In the genomic region with DNA sequence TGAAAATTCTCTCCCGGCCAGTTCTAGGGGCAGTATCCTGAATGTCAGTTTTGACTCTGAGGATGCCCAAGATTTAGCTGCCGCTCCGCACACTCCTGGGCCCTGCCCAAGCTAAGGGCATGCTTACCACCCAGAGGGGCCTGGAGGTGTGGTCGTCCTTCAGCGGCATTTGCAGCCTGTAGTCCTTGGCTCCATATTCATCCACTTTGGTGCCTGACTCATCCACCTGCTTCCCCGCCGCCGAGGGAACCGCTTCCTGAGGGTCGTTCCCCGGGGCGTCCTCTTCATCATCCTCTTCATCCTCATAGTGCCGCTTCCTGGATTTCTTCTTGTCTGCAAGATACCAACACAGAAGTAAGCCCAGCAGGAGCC, we compare ENCODE assay signal across 8 cellular contexts. TPM values are rescaled to one million over a fixed set of nuclear protein-coding genes. Genes with fewer than 3 reads are reported as not detected.
A peak's percentile ranks its signal among the peaks of the same experiment; 100 is the strongest.
DNase-seq lines count a peak whose midpoint lies in the region; ATAC-seq and TF ChIP-seq lines count a peak whose summit lies in the region.

No MANE protein-coding gene starts in this region.

- CTCF ChIA-PET in Calu3 (lab: Charles Lee) = interaction anchor here (0.8 to 2.8 kb wide), 4 partner anchors 12 to 186 kb away, joined by 3 to 39 read pairs (median 4); no protein-coding TSS in a partner anchor

- H3K36me3 ChIP-seq in iPS DF 6.9 (ENCODE audit: control insufficient read depth, insufficient read depth, low read length) (peaks cover 24% of the 10 kb centered on the region; the same call in 1 of the 2 replicates), smooth muscle cell (ENCODE audit: low read depth) (peaks cover 3% of the 10 kb centered on the region)

- no peaks in the 10 kb centered on the region for H3K27me3 ChIP-seq in iPS DF 6.9 (ENCODE audit: control insufficient read depth, insufficient read depth, low read length)
- H3K27me3 ChIP-seq in smooth muscle cell (ENCODE audit: low read depth) = no peaks in the 10 kb centered on the region

- peak overlapping the region; percentile 83 for H3K27ac Mint-ChIP-seq in Calu3 (ENCODE audit: unreplicated experiment)
- H3K27ac Mint-ChIP-seq in activated naive CD4-positive, alpha-beta T cell treated with anti-CD3 and anti-CD28 coated beads, Interleukin-2, amount 50 U/mL, for 72 hours = peak overlapping the region; percentile 96 to 100

- no peaks in the 10 kb centered on the region for H3K9me3 Mint-ChIP-seq in Calu3 (ENCODE audit: low read depth, unreplicated experiment)
- H3K9me3 Mint-ChIP-seq in activated naive CD4-positive, alpha-beta T cell treated with anti-CD3 and anti-CD28 coated beads, Interleukin-2, amount 50 U/mL, for 72 hours = no peaks in the 10 kb centered on the region

- H3K9ac ChIP-seq in smooth muscle cell (ENCODE audit: low read depth) = peak overlapping the region; percentile 75

- no peaks in the 10 kb centered on the region; the same call in 1 of the 2 replicates for H3K4me1 ChIP-seq in iPS DF 6.9 (ENCODE audit: control insufficient read depth, insufficient read depth, low read length)
- H3K4me1 ChIP-seq in smooth muscle cell (ENCODE audit: low read depth) = peaks cover 10% of the 10 kb centered on the region

- BruUV-seq in Calu3 (replicated peaks; lab: Mats Ljungman, UMichigan) = TSS peak; percentile 25

- no peaks in the 10 kb centered on the region for H4K20me1 ChIP-seq in smooth muscle cell (ENCODE audit: low read depth)

- H3K79me2 ChIP-seq in smooth muscle cell (ENCODE audit: low read depth) = peaks cover 13% of the 10 kb centered on the region

- peak overlapping the region; percentile 84 for H3K4me3 Mint-ChIP-seq in Calu3 (ENCODE audit: low read depth, unreplicated experiment)

- H3K36me3 Mint-ChIP-seq in Calu3 (ENCODE audit: insufficient read depth, unreplicated experiment) = peaks cover 42% of the 10 kb centered on the region
- H3K36me3 Mint-ChIP-seq in activated naive CD4-positive, alpha-beta T cell treated with anti-CD3 and anti-CD28 coated beads, Interleukin-2, amount 50 U/mL, for 72 hours = peaks cover 33 to 39% of the 10 kb centered on the region in 2 donors

- H3F3A ChIP-seq in smooth muscle cell (ENCODE audit: low read depth) = peaks cover under 1% of the 10 kb centered on the region

- H2AFZ ChIP-seq in smooth muscle cell (ENCODE audit: low read depth) = peak overlapping the region; percentile 85

- no CpG with 5 or more reads among the region's 13 CpGs for WGBS in iPS DF 6.9 (ENCODE audit: insufficient coverage, insufficient read length)
- 17% methylated on average over 13 of the region's 13 CpGs for WGBS in smooth muscle cell (ENCODE audit: low lambda C conversion rate)

- peak overlapping the region; percentile 81 for H3K4me3 ChIP-seq in iPS DF 6.9 (ENCODE audit: low read length)
- peak overlapping the region; percentile 94 for H3K4me3 ChIP-seq in smooth muscle cell

- H3K9me3 ChIP-seq in iPS DF 6.9 (ENCODE audit: control insufficient read depth, insufficient read depth, low read length) = no peaks in the 10 kb centered on the region
- H3K9me3 ChIP-seq in smooth muscle cell (replicated peaks; ENCODE audit: low read depth) = no peaks in the 10 kb centered on the region

- H3K27me3 Mint-ChIP-seq in Calu3 (ENCODE audit: unreplicated experiment) = no peaks in the 10 kb centered on the region

- peak; percentile 7 for ATAC-seq in HG03439 (IDR thresholded peaks at IDR 0.05; ENCODE audit: unreplicated experiment)
- ATAC-seq in activated naive CD4-positive, alpha-beta T cell treated with anti-CD3 and anti-CD28 coated beads, Interleukin-2, amount 50 U/mL, for 72 hours = peak; percentile 8 to 21

- H3K4me1 Mint-ChIP-seq in Calu3 (ENCODE audit: low read depth, unreplicated experiment) = peaks cover 18% of the 10 kb centered on the region

- intact Hi-C loops in Calu3 (cut with micrococcal nuclease; ENCODE audit: unreplicated experiment) = no loop called here

- H3K27ac ChIP-seq in iPS DF 6.9 (ENCODE audit: low read length) (no peak overlapping the region), smooth muscle cell (ENCODE audit: low read depth) (peak overlapping the region; percentile 87)

- TF ChIP-seq CTCF in Calu3 (IDR thresholded peaks at IDR 0.05; ENCODE audit: unreplicated experiment) (no peak), smooth muscle cell (IDR thresholded peaks at IDR 0.05; ENCODE audit: borderline replicate concordance, insufficient read depth, poor library complexity, severe bottlenecking) (no peak)

- no peak for DNase-seq in Calu3
- DNase-seq in activated naive CD4-positive, alpha-beta T cell treated with anti-CD3 and anti-CD28 coated beads, Interleukin-2, amount 50 U/mL, for 72 hours (ENCODE audit: low spot score in 2 of 2) = no peak
- DNase-seq in iPS DF 6.9 (ENCODE audit: low read depth, low spot score) = no peak
- no peak for DNase-seq in smooth muscle cell (lab: John Stamatoyannopoulos, UW; ENCODE audit: unreplicated experiment)
- no peak for DNase-seq in UCSD-AML1 (lab: John Stamatoyannopoulos, UW; ENCODE audit: unreplicated experiment)
- DNase-seq in NCI-H2107 treated with DMSO at 0.1 percent for 48 hours (lab: John Stamatoyannopoulos, UW; ENCODE audit: unreplicated experiment) = no peak
- DNase-seq in cerebellar nuclear complex (lab: John Stamatoyannopoulos, UW) = no peak

- H3K4me2 ChIP-seq in smooth muscle cell = peak overlapping the region; percentile 99

RNA-seq across cellular contexts. Expression of gene ERCC3, which starts 0.6 kb away (rescaled TPM):
- total RNA-seq in Calu3 (2022) = 41.3 and 42.1 TPM in 2 replicates
- 10 to 100 TPM; 51.8 to 54.8 TPM for total RNA-seq in activated naive CD4-positive, alpha-beta T cell treated with anti-CD3 and anti-CD28 coated beads, Interleukin-2, amount 50 U/mL, for 72 hours
- 30.9 and 44.4 TPM in 2 replicates for total RNA-seq in smooth muscle cell
- polyA plus RNA-seq in smooth muscle cell = 44.3 and 49.5 TPM in 2 replicates
